In the genomic region with DNA sequence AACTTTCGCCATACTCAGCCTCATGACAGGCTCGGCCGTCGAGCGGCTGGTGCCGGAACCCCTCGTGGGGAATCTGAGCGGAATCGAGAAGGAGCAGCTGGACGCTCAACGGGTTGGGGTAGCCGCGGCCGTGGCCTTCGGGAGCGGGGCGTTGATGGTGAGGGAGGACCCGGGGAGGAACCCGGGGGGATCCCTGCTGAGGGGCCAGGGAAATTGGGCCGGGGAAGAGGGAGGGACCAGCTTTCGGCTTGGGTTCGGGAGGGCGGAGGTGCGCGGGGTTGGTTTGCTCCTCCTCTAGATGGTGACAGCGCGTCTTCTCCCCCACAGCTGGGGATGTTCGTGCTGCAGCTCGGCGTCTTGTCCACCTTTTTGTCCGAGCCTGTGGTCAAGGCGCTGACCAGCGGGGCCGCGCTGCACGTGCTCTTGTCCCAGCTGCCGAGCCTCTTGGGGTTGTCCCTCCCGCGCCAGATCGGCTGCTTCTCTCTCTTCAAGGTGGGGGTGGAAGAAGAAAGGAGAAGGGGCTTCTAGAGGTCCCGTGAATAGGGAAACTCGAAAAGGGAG, we compare ENCODE assay signal across 8 cellular contexts. TPM values are rescaled to one million over a fixed set of nuclear protein-coding genes. Genes with fewer than 3 reads are reported as not detected.
DNase-seq lines count a peak whose midpoint lies in the region; TF ChIP-seq lines count a peak whose summit lies in the region.

No MANE protein-coding gene starts in this region.

- H3K4me3 ChIP-seq in WI38 (ENCODE audit: low read depth, low read length): peak overlapping the region; percentile 43
- peak overlapping the region; percentile 35 to 37 for H3K4me3 ChIP-seq in foreskin fibroblast (ENCODE audit: low read depth in 1 of 2, low read length in 2 of 2)

- peaks cover 100% of the 10 kb centered on the region for H3K27me3 Mint-ChIP-seq in progenitor cell of endocrine pancreas

- no peak overlapping the region for H3K27ac Mint-ChIP-seq in progenitor cell of endocrine pancreas

- no peak for TF ChIP-seq CTCF in WI38 (IDR thresholded peaks at IDR 0.05; ENCODE audit: low read depth, low read length)
- TF ChIP-seq CTCF in foreskin fibroblast (IDR thresholded peaks at IDR 0.05; ENCODE audit: low read depth, low read length): no peak
- TF ChIP-seq CTCF in progenitor cell of endocrine pancreas (IDR thresholded peaks at IDR 0.05; ENCODE audit: unreplicated experiment): no peak

- no peaks in the 10 kb centered on the region for H3K9me3 Mint-ChIP-seq in progenitor cell of endocrine pancreas (ENCODE audit: low read depth)

- peaks cover 7% of the 10 kb centered on the region for H3K36me3 Mint-ChIP-seq in progenitor cell of endocrine pancreas (ENCODE audit: insufficient read depth)

- peak; percentile 22 for DNase-seq in EH (ENCODE audit: low read depth)
- DNase-seq in foreskin fibroblast: peak in 1 of 2 donors; percentile 49
- no peak for DNase-seq in progenitor cell of endocrine pancreas (ENCODE audit: low spot score, unreplicated experiment)
- DNase-seq in COLO668 (lab: John Stamatoyannopoulos, UW; ENCODE audit: unreplicated experiment): no peak
- no peak for DNase-seq in G401 (ENCODE audit: low spot score)
- no peak for DNase-seq in OCI-M2 (lab: John Stamatoyannopoulos, UW; ENCODE audit: unreplicated experiment)
- no peak for DNase-seq in dedifferentiated amniotic fluid mesenchymal stem cell (ENCODE audit: extremely low spot score)

- peaks cover 11% of the 10 kb centered on the region for H3K4me1 Mint-ChIP-seq in progenitor cell of endocrine pancreas (ENCODE audit: low read depth)

- H3K4me3 Mint-ChIP-seq in progenitor cell of endocrine pancreas (ENCODE audit: low read depth): peak overlapping the region; percentile 66

- in situ Hi-C loops in G401 (cut with HindIII; ENCODE audit: low sequenced_read_pairs): no loop called here

RNA-seq across cellular contexts. Expression of gene ARHGEF25, which starts 9.8 kb away (rescaled TPM):
- 17.0 and 18.4 TPM in 2 replicates for total RNA-seq in progenitor cell of endocrine pancreas
- total RNA-seq in G401 (2014; rRNA removed; shearing (Covaris generic)): 4.6 and 5.7 TPM in 2 replicates

RNA-seq across cellular contexts. Expression of gene B4GALNT1, which starts 12.0 kb away (rescaled TPM):
- 0.73 and 1.1 TPM in 2 replicates for total RNA-seq in progenitor cell of endocrine pancreas
- total RNA-seq in G401 (2014; rRNA removed; shearing (Covaris generic)): 12.4 and 19.8 TPM in 2 replicates

RNA-seq across cellular contexts. Expression of gene DTX3, which starts 16.4 kb away (rescaled TPM):
- total RNA-seq in progenitor cell of endocrine pancreas: 79.9 and 83.0 TPM in 2 replicates
- total RNA-seq in G401 (2014; rRNA removed; shearing (Covaris generic)): 21.9 and 23.0 TPM in 2 replicates

RNA-seq across cellular contexts. Expression of gene PIP4K2C, which starts 30.0 kb away (rescaled TPM):
- 38.4 and 39.0 TPM in 2 replicates for total RNA-seq in progenitor cell of endocrine pancreas
- 19.4 and 25.2 TPM in 2 replicates for total RNA-seq in G401 (2014; rRNA removed; shearing (Covaris generic))
